21 cellular contexts compared by ENCODE assay signal in the genomic region with DNA sequence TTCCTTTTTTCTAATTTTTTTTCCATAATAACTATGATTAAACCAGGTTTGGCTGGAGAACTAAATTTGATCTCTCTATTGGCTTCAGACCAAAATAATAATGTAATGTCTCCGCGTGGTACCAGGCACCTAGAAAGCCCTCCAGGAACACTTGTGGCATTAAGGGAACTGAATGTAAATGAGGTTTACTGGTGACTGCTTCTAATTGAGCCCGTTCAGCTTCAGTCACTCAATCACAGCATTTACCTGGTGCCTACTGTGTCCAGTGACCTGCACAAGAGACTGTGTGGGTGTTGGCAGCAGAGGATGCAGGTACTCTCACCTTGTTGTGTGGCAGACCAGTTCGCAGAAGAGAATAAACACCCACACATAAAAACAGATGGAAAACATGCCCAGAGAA.
"Had no signal": no experiment of that assay in that cellular context is flagged by ENCODE, and none has a peak within 500 bp of the region (broad histone marks: within the 10 kb centered on the region; RNA-seq: fewer than 3 reads in every experiment).

No MANE protein-coding gene starts in this region.

- ATAC-seq: activated CD4-positive, CD25-positive, alpha-beta regulatory T cell treated with anti-CD3 and anti-CD28 coated beads, Interleukin-2, amount 50 U/mL, for 24 hours; activated T-cell treated with anti-CD3 and anti-CD28 coated beads, Interleukin-2, amount 50 U/mL, for 72 hours; K562; T-cell had no signal

- H3K4me3 ChIP-seq: K562 had no signal

- FAIRE-seq: bronchial epithelial cell, K562 had no signal

- H3K9me3 Mint-ChIP-seq: T-cell had no signal

- DNase-seq: activated CD4-positive, alpha-beta T cell treated with anti-CD3 and anti-CD28 coated beads for 4 hours; activated CD8-positive, alpha-beta memory T cell treated with anti-CD3 and anti-CD28 coated beads, Interleukin-2, amount 50 U/mL, for 4 hours; activated CD8-positive, alpha-beta T cell treated with anti-CD3 and anti-CD28 coated beads for 36 hours; activated gamma-delta T cell treated with Interleukin-2 at 50 U/mL for 16 hours; activated naive CD4-positive, alpha-beta T cell treated with anti-CD3 and anti-CD28 coated beads, Interleukin-2, amount 10 ng/mL, durations not matched to agents 7 days and 5 days; activated T-cell treated with anti-CD3 and anti-CD28 coated beads, Interleukin-2, amount 50 U/mL, for 72 hours; aorta; central memory CD4-positive, alpha-beta T cell; Karpas-422; NCI-H1436; NCI-H187; NCI-H2227 treated with DMSO at 0.1 percent for 48 hours; NCI-H446 treated with DMSO at 0.1 percent for 48 hours; NCI-H524 treated with DMSO at 0.1 percent for 48 hours; NCI-H748 treated with DMSO at 0.1 percent for 48 hours; SIG-M5; T-cell had no signal

- H3K27ac Mint-ChIP-seq: activated CD8-positive, alpha-beta T cell treated with anti-CD3 and anti-CD28 coated beads for 36 hours; activated T-cell treated with anti-CD3 and anti-CD28 coated beads, Interleukin-2, amount 50 U/mL, for 72 hours; activated T-helper 2 cell treated with anti-CD3 and anti-CD28 coated beads, Interferon-gamma antibody, Interleukin-2, Interleukin-4, amounts not matched to agents 10 μg/mL and 5 μg/mL and 100 μg/mL, durations not matched to agents 14 hours and 24 hours and 36 hours; T-cell had no signal

- H3K4me3 Mint-ChIP-seq: activated CD8-positive, alpha-beta T cell treated with anti-CD3 and anti-CD28 coated beads for 36 hours; activated T-cell treated with anti-CD3 and anti-CD28 coated beads, Interleukin-2, amount 50 U/mL, for 72 hours had no signal
